In the genomic region with DNA sequence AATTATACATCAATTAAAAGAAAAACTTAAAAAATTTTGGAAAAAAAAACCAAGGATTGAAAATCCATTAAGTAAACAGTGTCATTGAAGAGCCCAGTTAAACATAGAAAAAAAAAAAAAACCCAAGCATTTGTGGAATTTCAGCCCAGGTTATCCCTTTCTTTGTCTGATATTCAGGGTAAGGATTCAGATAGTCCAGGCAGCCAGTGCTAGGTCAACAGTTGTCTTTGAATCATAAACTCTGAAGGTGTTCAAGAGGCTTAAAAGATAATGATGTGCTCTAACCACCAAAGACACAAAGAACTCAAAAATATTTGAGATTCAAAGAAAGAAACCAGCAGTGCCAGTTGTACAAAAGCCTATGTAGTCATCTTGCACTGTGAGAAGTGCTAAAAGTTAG, we compare ENCODE assay signal across 21 cellular contexts.
DNase-seq lines count a peak whose midpoint lies in the region; ATAC-seq, FAIRE-seq and TF ChIP-seq lines count a peak whose summit lies in the region.
"Had no signal": no experiment of that assay in that cellular context is flagged by ENCODE, and none has a peak within 500 bp of the region (broad histone marks: within the 10 kb centered on the region; RNA-seq: fewer than 3 reads in every experiment).

No MANE protein-coding gene starts in this region.

- peaks cover 12% of the 10 kb centered on the region for H3K4me1 Mint-ChIP-seq in progenitor cell of endocrine pancreas (ENCODE audit: low read depth)
- H3K4me1 Mint-ChIP-seq: CD14-positive monocyte; CD4-positive, alpha-beta memory T cell had no signal

- no peaks in the 10 kb centered on the region for H3K9me3 Mint-ChIP-seq in progenitor cell of endocrine pancreas (ENCODE audit: low read depth)
- H3K9me3 Mint-ChIP-seq: IgD-negative memory B cell had no signal

- DNase-seq in progenitor cell of endocrine pancreas (ENCODE audit: low spot score, unreplicated experiment) (no peak), ecto neural progenitor cell (ENCODE audit: low spot score) (no peak), Right ventricle myocardium inferior (ENCODE audit: missing footprints) (no peak), NCI-H128 (lab: John Stamatoyannopoulos, UW; ENCODE audit: unreplicated experiment) (no peak)
- DNase-seq: 8988T; Calu3; CD4-positive, alpha-beta memory T cell; DMS53; DND-41; EL; HCEC 1CT; KBM-7 had no signal

- H3K4me3 Mint-ChIP-seq in progenitor cell of endocrine pancreas (ENCODE audit: low read depth), result no peak overlapping the region
- H3K4me3 Mint-ChIP-seq: CD14-positive monocyte; CD4-positive, alpha-beta memory T cell; IgD-negative memory B cell had no signal

- H3K27ac Mint-ChIP-seq in progenitor cell of endocrine pancreas, result peak overlapping the region; percentile 12
- H3K27ac Mint-ChIP-seq: CD14-positive monocyte; CD4-positive, alpha-beta memory T cell; IgD-negative memory B cell had no signal

- H3K4me1 ChIP-seq in HUES6 (ENCODE audit: control insufficient read depth, insufficient read depth, low read length) (peaks cover 60% of the 10 kb centered on the region), iPS-18a (ENCODE audit: control insufficient read depth, low read depth, low read length) (peaks cover 66% of the 10 kb centered on the region)
- H3K4me1 ChIP-seq: BLaER1 had no signal

- peak overlapping the region; percentile 59; the same call in 1 of the 2 replicates for H3K27ac ChIP-seq in HUES6 (ENCODE audit: low read depth, low read length)
- H3K27ac ChIP-seq in iPS-18a (ENCODE audit: low read length), result no peak overlapping the region
- H3K27ac ChIP-seq: BLaER1 had no signal

- H3K4me3 ChIP-seq in HUES6 (ENCODE audit: low read depth, low read length), result no peak overlapping the region; the same call in 1 of the 2 replicates
- H3K4me3 ChIP-seq in iPS-18a (ENCODE audit: low read length), result peak overlapping the region; percentile 15
- H3K4me3 ChIP-seq: BLaER1 had no signal

- H3K36me3 Mint-ChIP-seq in progenitor cell of endocrine pancreas (ENCODE audit: insufficient read depth), result no peaks in the 10 kb centered on the region
- H3K36me3 Mint-ChIP-seq: CD14-positive monocyte; CD4-positive, alpha-beta memory T cell; IgD-negative memory B cell had no signal

- H3K36me3 ChIP-seq in HUES6 (ENCODE audit: control insufficient read depth, insufficient read depth, low read length) (no peaks in the 10 kb centered on the region), iPS-18a (ENCODE audit: control insufficient read depth, low read depth, low read length) (no peaks in the 10 kb centered on the region)
- H3K36me3 ChIP-seq: BLaER1 had no signal

- FAIRE-seq in G401.6 (lab: Jason Lieb, UNC), result peak; percentile 69
- FAIRE-seq: GM12891, GM19239, HepG2 had no signal

- no peaks in the 10 kb centered on the region for H3K27me3 Mint-ChIP-seq in progenitor cell of endocrine pancreas
- H3K27me3 Mint-ChIP-seq: IgD-negative memory B cell had no signal

- no peak for TF ChIP-seq CTCF in progenitor cell of endocrine pancreas (IDR thresholded peaks at IDR 0.05; ENCODE audit: unreplicated experiment)

- ATAC-seq in Right ventricle myocardium inferior, result no peak
- ATAC-seq: HepG2 had no signal

- no peaks in the 10 kb centered on the region for H3K9me3 ChIP-seq in HUES6 (ENCODE audit: control insufficient read depth, insufficient read depth, low read depth, low read length)
- H3K9me3 ChIP-seq in iPS-18a (ENCODE audit: control insufficient read depth, low read depth, low read length), result no peaks in the 10 kb centered on the region
- H3K9me3 ChIP-seq: BLaER1 had no signal

- intact Hi-C loops in Right ventricle myocardium inferior (cut with DNase I), result no loop called here

- no peak overlapping the region for H3K9ac ChIP-seq in HUES6 (ENCODE audit: low read length)
- H3K9ac ChIP-seq in iPS-18a (ENCODE audit: low read length), result no peak overlapping the region
- H3K9ac ChIP-seq: BLaER1 had no signal

- H3K27me3 ChIP-seq in HUES6 (ENCODE audit: control insufficient read depth, insufficient read depth, low read length), result no peaks in the 10 kb centered on the region
- H3K27me3 ChIP-seq in iPS-18a (ENCODE audit: control insufficient read depth, insufficient read depth, low read length), result no peaks in the 10 kb centered on the region
- H3K27me3 ChIP-seq: BLaER1 had no signal
